In the genomic region with DNA sequence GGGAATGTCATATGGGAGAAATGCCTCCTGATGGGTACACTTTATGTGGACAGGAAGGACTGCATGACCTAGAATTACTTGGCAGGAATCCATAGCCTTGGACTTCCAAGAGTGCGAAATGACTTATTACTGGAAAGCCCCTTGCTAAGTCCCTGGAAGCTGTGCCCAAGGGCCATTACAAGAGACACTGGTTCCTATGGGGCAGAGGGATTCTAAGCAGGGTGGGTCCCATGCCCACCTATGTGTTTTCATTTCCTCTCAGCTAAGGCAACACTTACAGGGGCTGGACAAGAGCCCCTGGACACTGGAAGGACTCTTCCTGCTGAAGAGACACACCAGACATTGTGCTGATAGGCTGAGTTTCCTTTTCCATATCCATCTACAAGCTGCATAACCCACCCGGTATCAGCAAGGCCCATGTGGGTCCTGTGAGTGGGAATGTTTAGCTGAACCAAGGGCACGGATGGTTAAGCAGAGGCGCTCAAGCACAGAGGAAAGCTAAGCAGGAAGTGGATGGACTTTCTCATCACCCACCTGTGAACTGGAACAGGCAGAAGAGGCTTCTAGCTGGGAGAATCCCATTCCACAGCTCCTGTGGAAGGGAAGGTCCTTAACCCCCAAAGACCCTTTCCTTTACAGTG, we compare ENCODE assay signal across 25 cellular contexts. TPM values are rescaled to one million over a fixed set of nuclear protein-coding genes. Genes with fewer than 3 reads are reported as not detected.
DNase-seq lines count a peak whose midpoint lies in the region; ATAC-seq and TF ChIP-seq lines count a peak whose summit lies in the region.
"Had no signal": no experiment of that assay in that cellular context is flagged by ENCODE, and none has a peak within 500 bp of the region (broad histone marks: within the 10 kb centered on the region; RNA-seq: fewer than 3 reads in every experiment).

No MANE protein-coding gene starts in this region.

- H3K27ac Mint-ChIP-seq in activated CD8-positive, alpha-beta T cell treated with anti-CD3 and anti-CD28 coated beads, Interleukin-2, amount 10 ng/mL, durations not matched to agents 7 days and 5 days, result no peak overlapping the region
- H3K27ac Mint-ChIP-seq: activated T-cell treated with anti-CD3 and anti-CD28 coated beads, Interleukin-2, amount 50 U/mL, for 24 hours; effector memory CD8-positive, alpha-beta T cell had no signal

- H3K9me3 ChIP-seq in thyroid gland, result no peaks in the 10 kb centered on the region
- H3K9me3 ChIP-seq in OCI-LY7 (ENCODE audit: low read length), result 0 out of 2 replicates have a peak, but pooled peaks cover 3% of the 10 kb centered on the region
- H3K9me3 ChIP-seq: BE2C, esophagus squamous epithelium, gastrocnemius medialis had no signal

- POLR2A ChIA-PET in activated CD8-positive, alpha-beta T cell treated with anti-CD3 and anti-CD28 coated beads, Interleukin-2, amount 10 ng/mL, durations not matched to agents 7 days and 5 days (lab: Charles Lee), result no interaction called here
- POLR2A ChIA-PET in OCI-LY7 (lab: Charles Lee), result no interaction called here

- CTCF ChIA-PET in activated CD8-positive, alpha-beta T cell treated with anti-CD3 and anti-CD28 coated beads, Interleukin-2, amount 10 ng/mL, durations not matched to agents 7 days and 5 days (lab: Charles Lee), result interaction anchor here (0.7 to 1.7 kb wide), 2 partner anchors 8 to 17 kb away, joined by 3 to 5 read pairs; no protein-coding TSS in a partner anchor
- CTCF ChIA-PET in OCI-LY7 (lab: Charles Lee; ENCODE audit: unreplicated experiment), result no interaction called here

- H3K27me3 Mint-ChIP-seq in activated CD8-positive, alpha-beta T cell treated with anti-CD3 and anti-CD28 coated beads, Interleukin-2, amount 10 ng/mL, durations not matched to agents 7 days and 5 days (ENCODE audit: low read depth), result no peaks in the 10 kb centered on the region
- H3K27me3 Mint-ChIP-seq: activated T-cell treated with anti-CD3 and anti-CD28 coated beads, Interleukin-2, amount 50 U/mL, for 24 hours; effector memory CD8-positive, alpha-beta T cell; naive thymus-derived CD4-positive, alpha-beta T cell had no signal

- H3K4me3 ChIP-seq in cardiac fibroblast (replicated peaks in 1 of 2; ENCODE audit: low read depth in 2 of 2, low read length in 2 of 2) (no peak overlapping the region), thyroid gland (replicated peaks in 1 of 3) (no peak overlapping the region), OCI-LY7 (ENCODE audit: low read depth, low read length, poor library complexity, severe bottlenecking) (no peak overlapping the region)
- H3K4me3 ChIP-seq: esophagus squamous epithelium, gastrocnemius medialis, GM12878, smooth muscle cell, stomach, tibial nerve had no signal

- no peak for TF ChIP-seq POLR2A in thyroid gland (IDR thresholded peaks at IDR 0.05)

- no peaks in the 10 kb centered on the region for H3K79me2 ChIP-seq in OCI-LY7 (ENCODE audit: insufficient read depth, low read depth, low read length)

- DNase-seq in left cardiac atrium (no peak), Right ventricle myocardium inferior (ENCODE audit: missing footprints) (no peak), cardiac fibroblast (ENCODE audit: low read depth in 2 of 2) (peak; percentile 20 to 42), glomerular visceral epithelial cell (ENCODE audit: extremely low spot score) (peak; percentile 70), thyroid gland (peak; percentile 49 to 58), D341Med (ENCODE audit: low spot score) (no peak), OCI-LY7 (ENCODE audit: low spot score) (no peak)
- DNase-seq in activated CD8-positive, alpha-beta T cell treated with anti-CD3 and anti-CD28 coated beads, Interleukin-2, amount 10 ng/mL, durations not matched to agents 7 days and 5 days, result no peak
- DNase-seq: activated CD4-positive, alpha-beta T cell treated with anti-CD3 and anti-CD28 coated beads for 4 hours; activated T-cell treated with anti-CD3 and anti-CD28 coated beads, Interleukin-2, amount 50 U/mL, for 24 hours; DND-41; effector memory CD8-positive, alpha-beta T cell; esophagus squamous epithelium; gastrocnemius medialis; hippocampal formation; naive thymus-derived CD4-positive, alpha-beta T cell; NCI-H1436; occipital lobe; stimulated activated CD4-positive, alpha-beta T cell treated with anti-CD3 and anti-CD28 coated beads, Interleukin-2, amount 100 ng/mL, for 24 hours; stomach had no signal

- ATAC-seq in left cardiac atrium, result peak; percentile 8 to 16
- ATAC-seq in Right ventricle myocardium inferior, result no peak
- no peak for ATAC-seq in activated CD8-positive, alpha-beta T cell treated with anti-CD3 and anti-CD28 coated beads, Interleukin-2, amount 10 ng/mL, durations not matched to agents 7 days and 5 days
- ATAC-seq: effector memory CD8-positive, alpha-beta T cell; gastrocnemius medialis; naive thymus-derived CD4-positive, alpha-beta T cell had no signal

- H3K27ac ChIP-seq in thyroid gland (peak overlapping the region; percentile 9 to 64 (median 42)), OCI-LY7 (ENCODE audit: low read depth, low read length, poor library complexity, severe bottlenecking) (no peak overlapping the region)
- H3K27ac ChIP-seq: esophagus squamous epithelium, gastrocnemius medialis, stomach, tibial nerve, VCaP had no signal

- no peaks in the 10 kb centered on the region for H4K20me1 ChIP-seq in OCI-LY7 (ENCODE audit: insufficient read depth, low read length)

- H3K9me2 ChIP-seq in OCI-LY7 (ENCODE audit: insufficient read depth, low read length), result no peaks in the 10 kb centered on the region

- no TSS peak for BruUV-seq in OCI-LY7 (replicated peaks; lab: Mats Ljungman, UMichigan)

- TF ChIP-seq CTCF in cardiac fibroblast (IDR thresholded peaks at IDR 0.05; ENCODE audit: low read depth, low read length) (no peak), thyroid gland (IDR thresholded peaks at IDR 0.05) (no peak), OCI-LY7 (conservative IDR thresholded peaks at IDR 0.05; ENCODE audit: low read length) (no peak)

- no peaks in the 10 kb centered on the region for H3K9me3 Mint-ChIP-seq in activated CD8-positive, alpha-beta T cell treated with anti-CD3 and anti-CD28 coated beads, Interleukin-2, amount 10 ng/mL, durations not matched to agents 7 days and 5 days (ENCODE audit: insufficient read depth)

- H3K27me3 ChIP-seq in thyroid gland, result no peaks in the 10 kb centered on the region
- H3K27me3 ChIP-seq: BE2C, esophagus squamous epithelium, gastrocnemius medialis, stomach, tibial nerve had no signal

- intact Hi-C loops in left cardiac atrium (cut with DNase I), result no loop called here
- intact Hi-C loops in Right ventricle myocardium inferior (cut with DNase I), result no loop called here
- intact Hi-C loops in thyroid gland (cut with DNase I), result no loop called here
- intact Hi-C loops in OCI-LY7 (cut with micrococcal nuclease; ENCODE audit: unreplicated experiment), result no loop called here

- peaks cover 31 to 48% of the 10 kb centered on the region in 2 donors for H3K36me3 ChIP-seq in thyroid gland
- peaks cover 97% of the 10 kb centered on the region for H3K36me3 ChIP-seq in OCI-LY7 (ENCODE audit: insufficient read depth, low read length)

- peaks cover 88% of the 10 kb centered on the region for H3K36me3 Mint-ChIP-seq in activated CD8-positive, alpha-beta T cell treated with anti-CD3 and anti-CD28 coated beads, Interleukin-2, amount 10 ng/mL, durations not matched to agents 7 days and 5 days (ENCODE audit: low read depth)

- no peak overlapping the region for H3K4me2 ChIP-seq in OCI-LY7 (ENCODE audit: low read length)
- H3K4me2 ChIP-seq: smooth muscle cell had no signal

- no peaks in the 10 kb centered on the region for H3K4me1 Mint-ChIP-seq in activated CD8-positive, alpha-beta T cell treated with anti-CD3 and anti-CD28 coated beads, Interleukin-2, amount 10 ng/mL, durations not matched to agents 7 days and 5 days (ENCODE audit: low read depth)
- H3K4me1 Mint-ChIP-seq: naive thymus-derived CD4-positive, alpha-beta T cell had no signal

- H2AFZ ChIP-seq in OCI-LY7 (ENCODE audit: low read length), result no peak overlapping the region

- WGBS in thyroid gland, 2 donors, result 63 to 64% methylated on average over 4 of the region's 4 CpGs

- no peak overlapping the region for H3K4me3 Mint-ChIP-seq in activated CD8-positive, alpha-beta T cell treated with anti-CD3 and anti-CD28 coated beads, Interleukin-2, amount 10 ng/mL, durations not matched to agents 7 days and 5 days
- H3K4me3 Mint-ChIP-seq: activated T-cell treated with anti-CD3 and anti-CD28 coated beads, Interleukin-2, amount 50 U/mL, for 24 hours; effector memory CD8-positive, alpha-beta T cell; naive thymus-derived CD4-positive, alpha-beta T cell had no signal

- H3K4me1 ChIP-seq in thyroid gland, result peaks cover 9 to 12% of the 10 kb centered on the region in 2 donors
- H3K4me1 ChIP-seq in OCI-LY7 (ENCODE audit: insufficient read depth, low read length, poor library complexity, severe bottlenecking), result no peaks in the 10 kb centered on the region
- H3K4me1 ChIP-seq: BE2C, esophagus squamous epithelium, gastrocnemius medialis, stomach, tibial nerve had no signal

RNA-seq across cellular contexts. Expression of a gene that starts 56.2 kb away (rescaled TPM):
- total RNA-seq in left cardiac atrium, result 10 to 100 TPM; 36.3 to 40.7 TPM
- total RNA-seq in Right ventricle myocardium inferior, result 43.6 TPM
- 10 to 100 TPM; 72.7 to 89.0 (median 84.0) TPM for total RNA-seq in thyroid gland
- total RNA-seq in activated CD8-positive, alpha-beta T cell treated with anti-CD3 and anti-CD28 coated beads, Interleukin-2, amount 10 ng/mL, durations not matched to agents 7 days and 5 days, result 100 to 1,000 TPM; 102 to 106 TPM
- 234 and 237 TPM in 2 replicates for total RNA-seq in OCI-LY7 (2014; rRNA removed; shearing (Covaris generic))
- total RNA-seq in OCI-LY7 (2022), result 130 and 136 TPM in 2 replicates

Comparison
In these comparisons a context has a peak if more than half of its experiments do, and no peak if none do; other contexts are left out.
1. ATAC-seq: peak in left cardiac atrium (2 of 2); none in Right ventricle myocardium inferior (single experiment) and activated CD8-positive, alpha-beta T cell treated with anti-CD3 and anti-CD28 coated beads, Interleukin-2, amount 10 ng/mL, durations not matched to agents 7 days and 5 days (single experiment).
2. DNase-seq: peak in cardiac fibroblast (2 of 2), glomerular visceral epithelial cell (single experiment) and thyroid gland (2 of 2); none in left cardiac atrium (single experiment), Right ventricle myocardium inferior (single experiment), D341Med (single experiment), activated CD8-positive, alpha-beta T cell treated with anti-CD3 and anti-CD28 coated beads, Interleukin-2, amount 10 ng/mL, durations not matched to agents 7 days and 5 days (single experiment) and OCI-LY7 (single experiment).